9 cellular contexts compared by ENCODE assay signal in the genomic region with DNA sequence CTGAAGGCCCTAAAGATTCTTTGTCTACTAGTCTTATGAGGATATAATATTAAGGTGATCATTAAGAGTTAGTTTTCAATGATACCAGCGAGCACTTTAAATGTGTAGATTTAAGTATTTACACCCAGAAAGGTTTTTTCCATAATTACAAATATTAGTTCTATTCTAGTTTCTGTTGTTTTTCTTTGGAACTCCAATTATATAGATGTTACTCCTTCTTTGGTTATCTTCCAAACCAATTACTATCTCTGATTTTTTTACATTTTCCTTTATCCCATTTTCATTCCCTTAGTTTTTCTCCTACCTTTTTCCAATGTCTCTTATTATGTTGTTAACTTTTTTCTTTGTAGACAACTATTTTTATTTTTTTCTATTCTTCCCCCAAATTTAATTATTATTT.
"Had no signal": no experiment of that assay in that cellular context is flagged by ENCODE, and none has a peak within 500 bp of the region (broad histone marks: within the 10 kb centered on the region; RNA-seq: fewer than 3 reads in every experiment).

No MANE protein-coding gene starts in this region.

- H3K4me1 Mint-ChIP-seq: GM23338, H9 had no signal

- H3K27ac Mint-ChIP-seq: GM23338, H9, HFFc6 had no signal

- H3K36me3 ChIP-seq: HAP-1 had no signal

- H3K4me3 Mint-ChIP-seq: GM23338, H9, HFFc6 had no signal

- H3K4me1 ChIP-seq: HAP-1 had no signal

- DNase-seq: GM23248, GOT3, H7, H9, HCEC 1CT, HFFc6 had no signal

- H3K9me3 ChIP-seq: HAP-1 had no signal

- ATAC-seq: GM23338, HCT116 had no signal

- H3K4me3 ChIP-seq: GM23248, GM23338, HAP-1 had no signal

- H3K27ac ChIP-seq: GM23248 had no signal
